Comparison of ENCODE assay signal across 5 cellular contexts in the genomic region with DNA sequence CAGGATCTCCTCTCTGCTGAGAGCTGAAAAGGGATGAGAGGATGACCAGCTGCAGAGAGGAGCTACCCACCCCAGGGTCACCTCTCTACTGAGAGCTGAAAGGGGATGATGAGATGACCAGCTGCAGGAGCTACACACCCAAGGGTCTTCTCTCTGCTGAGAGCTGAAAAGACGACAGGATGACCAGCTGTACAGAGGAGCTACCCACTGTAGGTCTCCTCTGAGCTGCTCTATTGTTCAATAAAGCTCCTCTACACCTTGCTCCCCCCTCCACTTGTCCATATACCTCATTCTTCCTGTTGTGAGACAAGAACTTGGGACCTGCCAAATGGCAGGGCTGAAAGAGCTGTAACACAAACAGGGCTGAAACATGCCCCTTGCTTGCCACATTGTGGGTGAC.
"Had no signal": no experiment of that assay in that cellular context is flagged by ENCODE, and none has a peak within 500 bp of the region (broad histone marks: within the 10 kb centered on the region; RNA-seq: fewer than 3 reads in every experiment).

No MANE protein-coding gene starts in this region.

- H3K4me1 Mint-ChIP-seq: GM23338, H9 had no signal

- DNase-seq: H9, HCEC 1CT, IMR-90 had no signal

- H3K4me3 Mint-ChIP-seq: GM23338, H9 had no signal

- ATAC-seq: GM23338, K562 had no signal

- H3K27ac Mint-ChIP-seq: GM23338 had no signal
